1 cellular context compared by ENCODE assay signal in genomic region chr5:78758169-78758839, GRCh38.
A peak's percentile ranks its signal among the peaks of the same experiment; 100 is the strongest.
TF ChIP-seq lines count a peak whose summit lies in the region.

No MANE protein-coding gene starts in this region.

TF ChIP-seq in HepG2, 621 proteins besides CTCF, POLR2A, EP300 and RAD21 (continued from another document and continues in another):
- TF ChIP-seq KDM2A (CRISPR knock-in tag; IDR thresholded peaks at IDR 0.05; ENCODE audit: borderline replicate concordance, low read depth), result no peak
- no peak for TF ChIP-seq ATM (IDR thresholded peaks at IDR 0.05; ENCODE audit: borderline replicate concordance)
- TF ChIP-seq ZNF629 (CRISPR knock-in tag; conservative IDR thresholded peaks at IDR 0.05), result no peak
- peak; percentile 88 for TF ChIP-seq NFIC (IDR thresholded peaks at IDR 0.05; ENCODE audit: low read length)
- TF ChIP-seq SNRNP70 (IDR thresholded peaks at IDR 0.05; ENCODE audit: low read depth, low read length), result no peak
- no peak for TF ChIP-seq SCMH1 (CRISPR knock-in tag; IDR thresholded peaks at IDR 0.05; ENCODE audit: borderline replicate concordance)
- no peak for TF ChIP-seq HES4 (CRISPR knock-in tag; IDR thresholded peaks at IDR 0.05; ENCODE audit: borderline replicate concordance)
- TF ChIP-seq SNAPC2 (CRISPR knock-in tag; IDR thresholded peaks at IDR 0.05), result no peak
- no peak for TF ChIP-seq ZBTB7B (CRISPR knock-in tag; IDR thresholded peaks at IDR 0.05)
- TF ChIP-seq RERE (CRISPR knock-in tag; IDR thresholded peaks at IDR 0.05; ENCODE audit: low read depth), result peak; percentile 94
- no peak for TF ChIP-seq ZNF619 (CRISPR knock-in tag; IDR thresholded peaks at IDR 0.05)
- TF ChIP-seq ZNF501 (CRISPR knock-in tag; IDR thresholded peaks at IDR 0.05), result no peak
- no peak for TF ChIP-seq BRD4 (CRISPR knock-in tag; IDR thresholded peaks at IDR 0.05)
- no peak for TF ChIP-seq ETV5 (CRISPR knock-in tag; IDR thresholded peaks at IDR 0.05; ENCODE audit: borderline replicate concordance)
- peak; percentile 61; the same call in 1 of the 2 replicates for TF ChIP-seq TBX3 (IDR thresholded peaks at IDR 0.05; ENCODE audit: borderline replicate concordance)
- no peak for TF ChIP-seq ZFP90 (CRISPR knock-in tag; IDR thresholded peaks at IDR 0.05; ENCODE audit: borderline replicate concordance)
- TF ChIP-seq ZIK1 (CRISPR knock-in tag; IDR thresholded peaks at IDR 0.05; ENCODE audit: borderline replicate concordance, low read depth), result no peak
- no peak for TF ChIP-seq ZNF326 (CRISPR knock-in tag; IDR thresholded peaks at IDR 0.05; ENCODE audit: borderline replicate concordance)
- TF ChIP-seq TARDBP (CRISPR knock-in tag; IDR thresholded peaks at IDR 0.05), result peak; percentile 73
- TF ChIP-seq LRRFIP1 (CRISPR knock-in tag; conservative IDR thresholded peaks at IDR 0.05), result no peak
- TF ChIP-seq ZZZ3 (CRISPR knock-in tag; IDR thresholded peaks at IDR 0.05; ENCODE audit: borderline replicate concordance), result no peak
- TF ChIP-seq THAP11 (CRISPR knock-in tag; IDR thresholded peaks at IDR 0.05), result no peak
- TF ChIP-seq RARG (CRISPR knock-in tag; IDR thresholded peaks at IDR 0.05; ENCODE audit: low read depth), result no peak
- TF ChIP-seq ZNF234 (CRISPR knock-in tag; conservative IDR thresholded peaks at IDR 0.05), result no peak
- no peak for TF ChIP-seq ZNF589 (CRISPR knock-in tag; conservative IDR thresholded peaks at IDR 0.05)
- no peak for TF ChIP-seq IKZF1 (IDR thresholded peaks at IDR 0.05)
- TF ChIP-seq GATAD1 (CRISPR knock-in tag; IDR thresholded peaks at IDR 0.05), result no peak
- TF ChIP-seq ZFX (CRISPR knock-in tag; IDR thresholded peaks at IDR 0.05; ENCODE audit: low read depth), result no peak
- no peak for TF ChIP-seq ZNF512 (CRISPR knock-in tag; IDR thresholded peaks at IDR 0.05)
- TF ChIP-seq ZNF574 (CRISPR knock-in tag; IDR thresholded peaks at IDR 0.05), result 0 out of 2 replicates have a peak, but pooled peaks have one; percentile 24
- no peak for TF ChIP-seq FOXA1 (IDR thresholded peaks at IDR 0.05)
- peak; percentile 48; the same call in 1 of the 2 replicates for TF ChIP-seq FOXA1 (CRISPR knock-in tag; IDR thresholded peaks at IDR 0.05)
- TF ChIP-seq ZSCAN30 (CRISPR knock-in tag; IDR thresholded peaks at IDR 0.05), result no peak
- TF ChIP-seq SAP130 (CRISPR knock-in tag; IDR thresholded peaks at IDR 0.05; ENCODE audit: low read depth), result peak; percentile 80
- TF ChIP-seq KLF13 (CRISPR knock-in tag; IDR thresholded peaks at IDR 0.05), result no peak
- TF ChIP-seq ZNF235 (CRISPR knock-in tag; IDR thresholded peaks at IDR 0.05; ENCODE audit: borderline replicate concordance), result no peak
- TF ChIP-seq MLLT10 (CRISPR knock-in tag; IDR thresholded peaks at IDR 0.05), result no peak
- TF ChIP-seq GATA4 (IDR thresholded peaks at IDR 0.05; ENCODE audit: borderline replicate concordance, low read depth), result 0 out of 2 replicates have a peak, but pooled peaks have one; percentile 43
- TF ChIP-seq KDM5A (IDR thresholded peaks at IDR 0.05; ENCODE audit: borderline replicate concordance, low read length), result no peak
- TF ChIP-seq ZNF207 (IDR thresholded peaks at IDR 0.05; ENCODE audit: borderline replicate concordance), result no peak
- TF ChIP-seq ZBTB4 (CRISPR knock-in tag; IDR thresholded peaks at IDR 0.05; ENCODE audit: borderline replicate concordance), result no peak
- no peak for TF ChIP-seq CSRNP1 (CRISPR knock-in tag; IDR thresholded peaks at IDR 0.05)
- TF ChIP-seq ZFP82 (CRISPR knock-in tag; IDR thresholded peaks at IDR 0.05; ENCODE audit: borderline replicate concordance), result no peak
- TF ChIP-seq HOXA7 (CRISPR knock-in tag; IDR thresholded peaks at IDR 0.05), result no peak
- TF ChIP-seq DMTF1 (CRISPR knock-in tag; IDR thresholded peaks at IDR 0.05), result no peak
